In the genomic region with DNA sequence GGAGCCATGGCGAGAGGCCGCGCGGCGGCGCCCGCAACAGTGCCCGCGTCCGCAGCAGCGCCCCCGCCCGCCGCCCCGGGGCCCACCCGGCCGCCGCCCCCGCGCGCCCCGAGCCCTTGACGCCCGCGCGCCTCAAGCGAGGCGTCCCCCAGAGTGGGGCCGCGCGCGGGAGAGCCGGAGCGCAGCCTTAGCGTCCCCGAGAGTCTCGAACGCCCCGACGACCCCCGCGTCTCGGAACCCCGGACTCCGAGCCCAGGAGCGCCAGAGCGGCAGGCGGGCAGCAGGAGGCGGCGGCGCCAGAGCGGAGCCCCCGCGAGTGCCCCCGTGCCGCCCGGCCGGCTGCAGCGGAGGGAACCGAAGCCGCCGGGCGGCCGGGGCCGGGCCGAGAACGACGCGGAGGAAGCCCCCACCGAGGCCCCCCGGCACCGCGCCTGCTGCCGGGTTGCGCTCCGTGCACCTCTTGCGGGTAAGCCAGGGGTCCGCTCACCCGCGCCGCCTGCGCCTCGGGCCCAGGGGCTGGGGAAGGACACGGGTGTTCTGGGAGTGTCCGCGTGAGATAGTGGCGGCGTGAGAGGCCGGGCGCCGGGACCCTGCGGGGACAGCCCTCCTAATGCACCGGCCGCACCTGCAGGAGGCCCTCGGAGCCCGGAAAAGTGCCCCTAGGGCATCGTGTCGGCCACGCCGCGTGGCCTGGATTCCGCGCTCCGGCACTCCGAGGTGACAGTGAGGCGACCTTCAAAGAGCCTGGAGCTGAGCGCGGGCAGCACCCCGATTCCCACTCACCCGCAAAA, we compare ENCODE assay signal across 8 cellular contexts. TPM values are rescaled to one million over a fixed set of nuclear protein-coding genes. Genes with fewer than 3 reads are reported as not detected.
A peak's percentile ranks its signal among the peaks of the same experiment; 100 is the strongest.
DNase-seq lines count a peak whose midpoint lies in the region; ATAC-seq and TF ChIP-seq lines count a peak whose summit lies in the region.

No MANE protein-coding gene starts in this region.

- peak overlapping the region; percentile 89 for H3K56ac ChIP-seq in mesendoderm (ENCODE audit: low read length)

- peaks cover 11% of the 10 kb centered on the region for H3K27me3 Mint-ChIP-seq in WTC11 (ENCODE audit: low read depth)

- H3K18ac ChIP-seq in mesendoderm (ENCODE audit: low read length) = peak overlapping the region; percentile 99

- H3K4ac ChIP-seq in mesendoderm (ENCODE audit: low read depth, low read length) = peak overlapping the region; percentile 75

- peak overlapping the region; percentile 84 for H3K4me2 ChIP-seq in mesendoderm (ENCODE audit: low read length)

- H3K9me3 ChIP-seq in stomach smooth muscle (ENCODE audit: control insufficient read depth in 2 of 2, low read length in 2 of 2) = no peaks in the 10 kb centered on the region

- peaks cover 2% of the 10 kb centered on the region for H3K4me1 ChIP-seq in mesendoderm (ENCODE audit: control insufficient read depth, low read depth, low read length)
- H3K4me1 ChIP-seq in stomach smooth muscle (ENCODE audit: control insufficient read depth, insufficient read depth, low read length) = peaks cover 16% of the 10 kb centered on the region

- H3K9me3 Mint-ChIP-seq in WTC11 = no peaks in the 10 kb centered on the region

- peaks cover 4% of the 10 kb centered on the region for H3K79me2 ChIP-seq in mesendoderm (ENCODE audit: control insufficient read depth, insufficient read depth, low read length)

- H2BK15ac ChIP-seq in mesendoderm (replicated peaks; ENCODE audit: low read depth) = no peak overlapping the region

- peaks cover 22% of the 10 kb centered on the region for H3K4me1 Mint-ChIP-seq in WTC11

- H3K9ac ChIP-seq in mesendoderm (ENCODE audit: low read length) (peak overlapping the region; percentile 77), stomach smooth muscle (ENCODE audit: low read length in 2 of 2) (peak overlapping the region; percentile 78 to 90)

- WGBS in mesendoderm (ENCODE audit: extremely low coverage, insufficient coverage, low lambda C conversion rate) = no CpG with 5 or more reads among the region's 110 CpGs

- no peak overlapping the region for H2BK5ac ChIP-seq in mesendoderm (ENCODE audit: low read length)

- H2AK5ac ChIP-seq in mesendoderm (ENCODE audit: low read length) = no peak overlapping the region

- TF ChIP-seq CTCF in WTC11 (IDR thresholded peaks at IDR 0.05) (no peak), coronary artery (IDR thresholded peaks at IDR 0.05) (no peak)

- 0 out of 2 replicates have a peak overlapping the region, but pooled peaks have one; percentile 75 for H3K27ac Mint-ChIP-seq in WTC11

- H4K5ac ChIP-seq in mesendoderm (ENCODE audit: low read length) = no peak overlapping the region

- H3K4me3 Mint-ChIP-seq in WTC11 = peak overlapping the region; percentile 77

- peak overlapping the region; percentile 96 for H3K4me3 ChIP-seq in coronary artery
- peak overlapping the region; percentile 59 for H3K4me3 ChIP-seq in mesendoderm (ENCODE audit: low read length)
- H3K4me3 ChIP-seq in stomach smooth muscle (ENCODE audit: low read length in 2 of 2) = peak overlapping the region; percentile 91 to 93

- ATAC-seq in HG03135 (IDR thresholded peaks at IDR 0.05; ENCODE audit: unreplicated experiment) = peak; percentile 11
- peak; percentile 16 for ATAC-seq in WTC11

- CTCF ChIA-PET in WTC11 (lab: Charles Lee) = interaction anchor here (0.9 to 2.7 kb wide), 4 partner anchors 13 to 85 kb away, joined by 3 to 15 read pairs (median 4); no protein-coding TSS in a partner anchor

- no peak overlapping the region for H4K8ac ChIP-seq in mesendoderm (ENCODE audit: low read depth, low read length)

- peak; percentile 10 for DNase-seq in NCI-H345 treated with DMSO at 0.1 percent for 48 hours (lab: John Stamatoyannopoulos, UW; ENCODE audit: unreplicated experiment)
- no peak for DNase-seq in NCI-H345 (lab: John Stamatoyannopoulos, UW)
- peak; percentile 39 for DNase-seq in WTC11 (ENCODE audit: low spot score)
- DNase-seq in coronary artery (ENCODE audit: low spot score) = no peak
- DNase-seq in mesendoderm = no peak
- DNase-seq in NCI-H128 (lab: John Stamatoyannopoulos, UW; ENCODE audit: unreplicated experiment) = no peak

- H3K36me3 Mint-ChIP-seq in WTC11 = no peaks in the 10 kb centered on the region

- no peaks in the 10 kb centered on the region for H3K79me1 ChIP-seq in mesendoderm (ENCODE audit: low read length)

- H2BK120ac ChIP-seq in mesendoderm (ENCODE audit: low read depth, low read length) = peak overlapping the region; percentile 92

- H3K27me3 ChIP-seq in mesendoderm (ENCODE audit: insufficient read depth, low read length, poor library complexity) = no peaks in the 10 kb centered on the region
- no peaks in the 10 kb centered on the region for H3K27me3 ChIP-seq in stomach smooth muscle (ENCODE audit: control insufficient read depth in 1 of 2, insufficient read depth in 2 of 2, low read length in 2 of 2)

- H3K27ac ChIP-seq in coronary artery (peak overlapping the region; percentile 84 to 90), mesendoderm (ENCODE audit: low read depth, low read length) (peak overlapping the region; percentile 25), stomach smooth muscle (ENCODE audit: low read length) (peak overlapping the region; percentile 81)

- POLR2A ChIA-PET in WTC11 (lab: Charles Lee) = interaction anchor here (1.8 kb wide), 1 partner anchor 11 kb away, joined by 13 read pairs; no protein-coding TSS in a partner anchor

- peak overlapping the region; percentile 98 for H3K23ac ChIP-seq in mesendoderm (ENCODE audit: low read length)

- no peaks in the 10 kb centered on the region for H3K36me3 ChIP-seq in mesendoderm (ENCODE audit: control insufficient read depth, insufficient read depth, low read length)
- H3K36me3 ChIP-seq in stomach smooth muscle (ENCODE audit: control insufficient read depth in 2 of 2, insufficient read depth in 2 of 2, low read length in 2 of 2) = no peaks in the 10 kb centered on the region

TF ChIP-seq in WTC11, 78 proteins besides CTCF, POLR2A, EP300 and RAD21:
- TF ChIP-seq, protein P1, sequence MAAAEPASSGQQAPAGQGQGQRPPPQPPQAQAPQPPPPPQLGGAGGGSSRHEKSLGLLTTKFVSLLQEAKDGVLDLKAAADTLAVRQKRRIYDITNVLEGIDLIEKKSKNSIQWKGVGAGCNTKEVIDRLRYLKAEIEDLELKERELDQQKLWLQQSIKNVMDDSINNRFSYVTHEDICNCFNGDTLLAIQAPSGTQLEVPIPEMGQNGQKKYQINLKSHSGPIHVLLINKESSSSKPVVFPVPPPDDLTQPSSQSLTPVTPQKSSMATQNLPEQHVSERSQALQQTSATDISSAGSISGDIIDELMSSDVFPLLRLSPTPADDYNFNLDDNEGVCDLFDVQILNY (CRISPR knock-in tag; IDR thresholded peaks at IDR 0.05) = no peak
- TF ChIP-seq ZNF138 (CRISPR knock-in tag; conservative IDR thresholded peaks at IDR 0.05) (no peak), TEAD1 (CRISPR knock-in tag; IDR thresholded peaks at IDR 0.05) (peak; percentile 33; the same call in 1 of the 2 replicates), JUN (CRISPR knock-in tag; IDR thresholded peaks at IDR 0.05) (0 out of 2 replicates have a peak, but pooled peaks have one; percentile 17)
- TF ChIP-seq, protein P2, sequence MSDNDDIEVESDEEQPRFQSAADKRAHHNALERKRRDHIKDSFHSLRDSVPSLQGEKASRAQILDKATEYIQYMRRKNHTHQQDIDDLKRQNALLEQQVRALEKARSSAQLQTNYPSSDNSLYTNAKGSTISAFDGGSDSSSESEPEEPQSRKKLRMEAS (CRISPR knock-in tag; IDR thresholded peaks at IDR 0.05) = peak; percentile 76

RNA-seq across cellular contexts. Expression of a gene that starts 51.9 kb away (rescaled TPM):
- 9.2 to 12.2 TPM (median 10.0 TPM) in 3 replicates for total RNA-seq in WTC11 (2021)
- polyA plus RNA-seq in mesendoderm (2013, experiment 1 of 2) = 1.8 TPM
- 2.0 TPM for polyA plus RNA-seq in mesendoderm (2013, experiment 2 of 2)

Comparison
In these comparisons a context has a peak if more than half of its experiments do, and no peak if none do; other contexts are left out.
1. DNase-seq: peak in NCI-H345 treated with DMSO at 0.1 percent for 48 hours (single experiment) and WTC11 (single experiment); none in NCI-H345 (single experiment), coronary artery (single experiment), mesendoderm (single experiment) and NCI-H128 (single experiment).
2. H3K27ac ChIP-seq: peak in every context shown above with its lines; median percentile 87 in coronary artery; 81 in stomach smooth muscle; 25 in mesendoderm.
3. Peak in every context shown above with its lines, with median percentiles within 50 percentile points of each other: H3K4me3 ChIP-seq.